ENCODE assay signal across 25 cellular contexts in genomic region chr21:37762606-37763005, GRCh38.
"Had no signal": no experiment of that assay in that cellular context is flagged by ENCODE, and none has a peak within 500 bp of the region (broad histone marks: within the 10 kb centered on the region; RNA-seq: fewer than 3 reads in every experiment).

No MANE protein-coding gene starts in this region.

- H3K9me3 Mint-ChIP-seq: activated CD4-positive, alpha-beta T cell treated with anti-CD3 and anti-CD28 coated beads, Interleukin-2, amount 10 ng/mL, durations not matched to agents 7 days and 5 days; activated naive CD4-positive, alpha-beta T cell treated with anti-CD3 and anti-CD28 coated beads, Interleukin-2, amount 10 ng/mL, durations not matched to agents 7 days and 5 days; activated naive CD8-positive, alpha-beta T cell treated with anti-CD3 and anti-CD28 coated beads, Interleukin-2, amount 50 U/mL, for 24 hours; mesothelial cell of epicardium had no signal

- H3K4me1 ChIP-seq: gastrocnemius medialis, heart left ventricle, left lung, prostate gland, stomach, upper lobe of left lung had no signal

- H3K27ac ChIP-seq: gastrocnemius medialis, heart left ventricle, left lung, prostate gland, stomach, upper lobe of left lung had no signal

- H3K36me3 Mint-ChIP-seq: activated naive CD4-positive, alpha-beta T cell treated with anti-CD3 and anti-CD28 coated beads, Interleukin-2, amount 10 ng/mL, durations not matched to agents 7 days and 5 days; brain; mesothelial cell of epicardium had no signal

- H3K9me3 ChIP-seq: gastrocnemius medialis, heart left ventricle, left lung, prostate gland, stomach, upper lobe of left lung had no signal

- H3K27ac Mint-ChIP-seq: activated CD4-positive, alpha-beta T cell treated with anti-CD3 and anti-CD28 coated beads, Interleukin-2, amount 10 ng/mL, durations not matched to agents 7 days and 5 days; activated CD8-positive, alpha-beta T cell treated with anti-CD3 and anti-CD28 coated beads, Interleukin-2, amount 10 ng/mL, durations not matched to agents 7 days and 5 days; activated naive CD4-positive, alpha-beta T cell treated with anti-CD3 and anti-CD28 coated beads, Interleukin-2, amount 10 ng/mL, durations not matched to agents 7 days and 5 days; activated naive CD8-positive, alpha-beta T cell treated with anti-CD3 and anti-CD28 coated beads, Interleukin-2, amount 50 U/mL, for 24 hours; mesothelial cell of epicardium had no signal

- H3K4me3 ChIP-seq: gastrocnemius medialis, heart left ventricle, left lung, prostate gland, smooth muscle cell, stomach, upper lobe of left lung had no signal

- FAIRE-seq: colon had no signal

- H3K36me3 ChIP-seq: gastrocnemius medialis, heart left ventricle, left lung, prostate gland, stomach, upper lobe of left lung had no signal

- H3K27me3 Mint-ChIP-seq: activated naive CD4-positive, alpha-beta T cell treated with anti-CD3 and anti-CD28 coated beads, Interleukin-2, amount 10 ng/mL, durations not matched to agents 7 days and 5 days; brain had no signal

- ATAC-seq: activated CD4-positive, CD25-positive, alpha-beta regulatory T cell treated with anti-CD3 and anti-CD28 coated beads, Interleukin-2, amount 50 U/mL, for 24 hours; activated CD8-positive, alpha-beta T cell treated with anti-CD3 and anti-CD28 coated beads, Interleukin-2, amount 10 ng/mL, durations not matched to agents 7 days and 5 days; activated naive CD8-positive, alpha-beta T cell treated with anti-CD3 and anti-CD28 coated beads, Interleukin-2, amount 50 U/mL, for 24 hours; gastrocnemius medialis; heart left ventricle; left lung had no signal

- DNase-seq: activated CD4-positive, alpha-beta T cell treated with anti-CD3 and anti-CD28 coated beads, Interleukin-2, amount 10 ng/mL, durations not matched to agents 7 days and 5 days; activated CD8-positive, alpha-beta memory T cell treated with anti-CD3 and anti-CD28 coated beads, Interleukin-2, amount 50 U/mL, for 48 hours; activated CD8-positive, alpha-beta T cell treated with anti-CD3 and anti-CD28 coated beads, Interleukin-2, amount 10 ng/mL, durations not matched to agents 7 days and 5 days; activated effector memory CD4-positive, alpha-beta T cell treated with Interleukin-2 at 50 U/mL for 16 hours; activated naive CD4-positive, alpha-beta T cell treated with anti-CD3 and anti-CD28 coated beads, Interleukin-2, amount 10 ng/mL, durations not matched to agents 7 days and 5 days; activated naive CD8-positive, alpha-beta T cell treated with anti-CD3 and anti-CD28 coated beads, Interleukin-2, amount 50 U/mL, for 24 hours; activated T-cell treated with anti-CD3 and anti-CD28 coated beads, Interleukin-2, amount 50 U/mL, for 48 hours; anterior cingulate cortex; central memory CD4-positive, alpha-beta T cell; gastrocnemius medialis; heart left ventricle; nephron progenitor cell; right cardiac atrium; stimulated activated CD4-positive, alpha-beta T cell treated with anti-CD3 and anti-CD28 coated beads, Interleukin-4, amount 100 ng/mL, for 1 hour; stomach; T-helper 1 cell; T1000; upper lobe of left lung had no signal

- H3K4me1 Mint-ChIP-seq: activated CD4-positive, alpha-beta T cell treated with anti-CD3 and anti-CD28 coated beads, Interleukin-2, amount 10 ng/mL, durations not matched to agents 7 days and 5 days; activated naive CD4-positive, alpha-beta T cell treated with anti-CD3 and anti-CD28 coated beads, Interleukin-2, amount 10 ng/mL, durations not matched to agents 7 days and 5 days; activated naive CD8-positive, alpha-beta T cell treated with anti-CD3 and anti-CD28 coated beads, Interleukin-2, amount 50 U/mL, for 24 hours; nephron progenitor cell had no signal

- H3K4me2 ChIP-seq: smooth muscle cell had no signal

- H3K27me3 ChIP-seq: gastrocnemius medialis, left lung, upper lobe of left lung had no signal

- H3K4me3 Mint-ChIP-seq: activated CD4-positive, alpha-beta T cell treated with anti-CD3 and anti-CD28 coated beads, Interleukin-2, amount 10 ng/mL, durations not matched to agents 7 days and 5 days; activated CD8-positive, alpha-beta T cell treated with anti-CD3 and anti-CD28 coated beads, Interleukin-2, amount 10 ng/mL, durations not matched to agents 7 days and 5 days; activated naive CD4-positive, alpha-beta T cell treated with anti-CD3 and anti-CD28 coated beads, Interleukin-2, amount 10 ng/mL, durations not matched to agents 7 days and 5 days; activated naive CD8-positive, alpha-beta T cell treated with anti-CD3 and anti-CD28 coated beads, Interleukin-2, amount 50 U/mL, for 24 hours; brain; mesothelial cell of epicardium; nephron progenitor cell had no signal
